Comparison of ENCODE assay signal across 1 cellular context in the genomic region with DNA sequence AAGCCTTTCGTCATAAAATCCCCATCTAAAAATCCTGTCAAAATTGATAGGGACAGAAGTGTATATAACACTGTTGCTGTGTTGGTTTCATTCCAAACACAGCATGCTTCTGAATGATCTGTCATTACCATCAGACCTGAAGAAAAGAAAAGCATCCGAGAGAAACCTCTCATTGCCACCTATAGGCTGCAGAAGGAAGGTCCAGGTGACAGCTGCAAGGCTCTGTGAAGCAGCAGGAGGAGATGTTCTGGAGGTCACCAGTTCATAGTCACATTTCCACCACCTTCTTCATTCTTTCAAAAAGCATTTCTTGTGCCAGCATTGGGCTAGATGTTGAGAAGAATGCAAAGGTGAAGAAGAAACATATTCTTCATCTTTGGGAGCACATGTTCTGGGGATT.
TF ChIP-seq lines count a peak whose summit lies in the region.

No MANE protein-coding gene starts in this region.

TF ChIP-seq in GM12878, 131 proteins besides CTCF, POLR2A, EP300 and RAD21 (continued from another document):
- TF ChIP-seq SMC3 (IDR thresholded peaks at IDR 0.05; ENCODE audit: borderline replicate concordance, low read length) (peak; percentile 43; the same call in 1 of the 2 replicates), ZNF207 (IDR thresholded peaks at IDR 0.05; ENCODE audit: borderline replicate concordance) (no peak)
